Comparison of ENCODE assay signal across 17 cellular contexts in the genomic region with DNA sequence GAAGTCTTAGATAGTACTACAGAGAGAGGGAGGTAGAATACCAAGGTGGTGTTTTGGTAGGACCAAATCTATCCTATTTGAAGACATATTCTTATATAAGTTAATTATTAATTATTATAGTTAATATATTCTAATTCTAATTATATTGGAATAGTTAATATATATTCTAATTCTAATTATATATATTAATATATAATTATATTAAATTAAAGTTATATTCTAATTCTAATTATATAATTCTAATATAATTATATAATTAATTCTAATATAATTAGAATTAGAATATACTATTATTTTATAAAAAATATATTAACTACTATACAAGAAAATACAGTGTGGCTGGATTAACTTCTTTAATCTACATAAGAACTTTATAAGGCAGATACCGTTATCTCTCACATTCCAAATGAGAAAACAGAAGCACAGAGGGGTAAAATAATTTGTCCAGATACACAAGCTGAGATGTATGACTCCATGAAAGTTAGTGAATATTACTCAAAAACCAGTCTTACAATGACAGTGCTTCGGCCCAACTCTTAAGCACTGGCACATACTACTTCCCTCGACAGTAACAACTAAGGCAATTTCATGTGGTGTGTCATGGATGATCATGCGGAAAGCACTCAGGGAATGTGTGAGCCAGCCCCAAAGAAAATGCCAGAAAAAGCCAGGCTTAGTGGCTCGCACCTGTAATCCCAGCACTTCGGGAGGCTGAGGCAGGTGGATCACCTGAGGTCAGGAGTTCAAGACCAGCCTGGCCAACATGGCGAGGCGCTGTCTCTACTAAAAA.
DNase-seq lines count a peak whose midpoint lies in the region; ATAC-seq and FAIRE-seq lines count a peak whose summit lies in the region.
"Had no signal": no experiment of that assay in that cellular context is flagged by ENCODE, and none has a peak within 500 bp of the region (broad histone marks: within the 10 kb centered on the region; RNA-seq: fewer than 3 reads in every experiment).

No MANE protein-coding gene starts in this region.

- no peaks in the 10 kb centered on the region for H3K36me3 Mint-ChIP-seq in activated naive CD4-positive, alpha-beta T cell treated with anti-CD3 and anti-CD28 coated beads, Interleukin-2, amount 10 ng/mL, durations not matched to agents 7 days and 5 days

- H3K27me3 Mint-ChIP-seq in activated naive CD4-positive, alpha-beta T cell treated with anti-CD3 and anti-CD28 coated beads, Interleukin-2, amount 10 ng/mL, durations not matched to agents 7 days and 5 days: no peaks in the 10 kb centered on the region
- H3K27me3 Mint-ChIP-seq: activated naive CD8-positive, alpha-beta T cell; central memory CD8-positive, alpha-beta T cell; progenitor cell of endocrine pancreas; stimulated activated naive CD8-positive, alpha-beta T cell treated with anti-CD3 and anti-CD28 coated beads, Interleukin-15, amount 100 ng/mL, for 72 hours had no signal

- CTCF ChIA-PET in activated naive CD4-positive, alpha-beta T cell treated with anti-CD3 and anti-CD28 coated beads, Interleukin-2, amount 10 ng/mL, durations not matched to agents 7 days and 5 days (lab: Charles Lee): no interaction called here

- no peaks in the 10 kb centered on the region for H3K9me3 Mint-ChIP-seq in activated naive CD4-positive, alpha-beta T cell treated with anti-CD3 and anti-CD28 coated beads, Interleukin-2, amount 10 ng/mL, durations not matched to agents 7 days and 5 days
- H3K9me3 Mint-ChIP-seq: central memory CD8-positive, alpha-beta T cell; stimulated activated naive CD8-positive, alpha-beta T cell treated with anti-CD3 and anti-CD28 coated beads, Interleukin-15, amount 100 ng/mL, for 72 hours had no signal

- H3K4me3 Mint-ChIP-seq in activated naive CD4-positive, alpha-beta T cell treated with anti-CD3 and anti-CD28 coated beads, Interleukin-2, amount 10 ng/mL, durations not matched to agents 7 days and 5 days: no peak overlapping the region
- H3K4me3 Mint-ChIP-seq: activated naive CD8-positive, alpha-beta T cell; central memory CD8-positive, alpha-beta T cell; stimulated activated naive CD8-positive, alpha-beta T cell treated with anti-CD3 and anti-CD28 coated beads, Interleukin-15, amount 100 ng/mL, for 72 hours had no signal

- peak; percentile 69 for FAIRE-seq in colon (lab: Jason Lieb, UNC)

- ATAC-seq in HG03378 (IDR thresholded peaks at IDR 0.05; ENCODE audit: unreplicated experiment): no peak
- ATAC-seq: stimulated activated naive CD8-positive, alpha-beta T cell treated with anti-CD3 and anti-CD28 coated beads, Interleukin-15, amount 100 ng/mL, for 72 hours had no signal

- H3K27ac Mint-ChIP-seq in activated naive CD4-positive, alpha-beta T cell treated with anti-CD3 and anti-CD28 coated beads, Interleukin-2, amount 10 ng/mL, durations not matched to agents 7 days and 5 days: no peak overlapping the region
- H3K27ac Mint-ChIP-seq: activated naive CD8-positive, alpha-beta T cell; progenitor cell of endocrine pancreas had no signal

- DNase-seq in AG08395 (ENCODE audit: low spot score): peak; percentile 5
- DNase-seq in HS-27A (ENCODE audit: low read depth): peak; percentile 33
- peak; percentile 77 for DNase-seq in kidney glomerular epithelial cell (lab: John Stamatoyannopoulos, UW)
- no peak for DNase-seq in stimulated activated CD4-positive, alpha-beta T cell treated with anti-CD3 and anti-CD28 coated beads, Interleukin-15, amount 100 ng/mL, for 24 hours
- DNase-seq in UCSD-AML1 (lab: John Stamatoyannopoulos, UW; ENCODE audit: unreplicated experiment): no peak
- DNase-seq in activated naive CD4-positive, alpha-beta T cell treated with anti-CD3 and anti-CD28 coated beads, Interleukin-2, amount 10 ng/mL, durations not matched to agents 7 days and 5 days: no peak
- DNase-seq: activated CD4-positive, alpha-beta T cell treated with anti-CD3 and anti-CD28 coated beads, Interleukin-2, amount 50 U/mL, for 1 hour; activated T-cell treated with anti-CD3 and anti-CD28 coated beads, Interleukin-2, amount 50 U/mL, for 1 hour; heart right ventricle; stimulated activated CD4-positive, alpha-beta T cell treated with anti-CD3 and anti-CD28 coated beads, Interleukin-12 subunit alpha, Interleukin-12 subunit beta, amount 100 ng/mL, for 4 hours; stimulated activated naive CD8-positive, alpha-beta T cell treated with anti-CD3 and anti-CD28 coated beads, Interleukin-15, amount 100 ng/mL, for 72 hours; T-helper 9 cell had no signal

- H3K4me1 Mint-ChIP-seq in activated naive CD4-positive, alpha-beta T cell treated with anti-CD3 and anti-CD28 coated beads, Interleukin-2, amount 10 ng/mL, durations not matched to agents 7 days and 5 days: no peaks in the 10 kb centered on the region
- H3K4me1 Mint-ChIP-seq: stimulated activated naive CD8-positive, alpha-beta T cell treated with anti-CD3 and anti-CD28 coated beads, Interleukin-15, amount 100 ng/mL, for 72 hours had no signal

Comparison
In these comparisons a context has a peak if more than half of its experiments do, and no peak if none do; other contexts are left out.
1. DNase-seq: peak in AG08395 (single experiment), HS-27A (single experiment) and kidney glomerular epithelial cell (single experiment); none in stimulated activated CD4-positive, alpha-beta T cell treated with anti-CD3 and anti-CD28 coated beads, Interleukin-15, amount 100 ng/mL, for 24 hours (single experiment), UCSD-AML1 (single experiment) and activated naive CD4-positive, alpha-beta T cell treated with anti-CD3 and anti-CD28 coated beads, Interleukin-2, amount 10 ng/mL, durations not matched to agents 7 days and 5 days (single experiment).